In genomic region chr7:5776894-5777645, GRCh38 we compare ENCODE assay signal across 13 cellular contexts. TPM values are rescaled to one million over a fixed set of nuclear protein-coding genes. Genes with fewer than 3 reads are reported as not detected.
A peak's percentile ranks its signal among the peaks of the same experiment; 100 is the strongest.
DNase-seq lines count a peak whose midpoint lies in the region; ATAC-seq and TF ChIP-seq lines count a peak whose summit lies in the region.
"Had no signal": no experiment of that assay in that cellular context is flagged by ENCODE, and none has a peak within 500 bp of the region (broad histone marks: within the 10 kb centered on the region; RNA-seq: fewer than 3 reads in every experiment).

No MANE protein-coding gene starts in this region.

- 64% methylated on average over 9 of the region's 9 CpGs for WGBS in SK-N-SH (ENCODE audit: low lambda C conversion rate)
- WGBS in IMR-90 (ENCODE audit: extremely low coverage in 2 of 2, insufficient read length in 1 of 2), 2 experiments = 98% methylated on average over 4 of the region's 9 CpGs; no CpG with 5 or more reads in 1 of the 2 experiments

- TF ChIP-seq POLR2A in IMR-90 (IDR thresholded peaks at IDR 0.05; ENCODE audit: low read depth, low read length) = no peak

- H3K14ac ChIP-seq in IMR-90 (replicated peaks; ENCODE audit: low read depth, low read length) = no peak overlapping the region

- TF ChIP-seq EP300 in SK-N-SH (IDR thresholded peaks at IDR 0.05; ENCODE audit: borderline replicate concordance in 1 of 2, low read depth in 1 of 2, low read length in 1 of 2) = no peak

- dilution Hi-C loops in IMR-90 (cut with HindIII; ENCODE audit: low sequenced_read_pairs, unreplicated experiment) = no loop called here

- H3K9ac ChIP-seq in SK-N-SH (no peak overlapping the region), IMR-90 (ENCODE audit: low read depth, low read length) (no peak overlapping the region), colonic mucosa (ENCODE audit: low read depth in 2 of 2, low read length in 2 of 2) (no peak overlapping the region)

- H2BK20ac ChIP-seq in IMR-90 (ENCODE audit: low read depth, low read length) = no peak overlapping the region

- no peaks in the 10 kb centered on the region for H3K9me2 ChIP-seq in SK-N-SH

- H3K4me2 ChIP-seq in SK-N-SH (peak overlapping the region; percentile 13; the same call in 1 of the 2 replicates), IMR-90 (ENCODE audit: low read depth, low read length) (peak overlapping the region; percentile 19; the same call in 1 of the 2 replicates)
- H3K4me2 ChIP-seq: A549 had no signal

- in situ Hi-C loops in IMR-90 (cut with MboI; ENCODE audit: low sequenced_read_pairs) = no loop called here

- H3K4me1 Mint-ChIP-seq in natural killer cell treated with Interleukin-12 subunit alpha and Interleukin-12 subunit beta and Interleukin-15 and Interleukin-18, amount 100 ng/mL, for 72 hours (ENCODE audit: low read depth in 2 of 2) = peaks cover 38 to 43% of the 10 kb centered on the region in 2 donors

- BruUV-seq in IMR-90 (replicated peaks; lab: Mats Ljungman, UMichigan) = no TSS peak

- H3K56ac ChIP-seq in IMR-90 (ENCODE audit: extremely low read depth, insufficient read depth, low read length) = no peak overlapping the region

- no peak for TF ChIP-seq RAD21 in SK-N-SH (IDR thresholded peaks at IDR 0.05; ENCODE audit: low read length)
- no peak for TF ChIP-seq RAD21 in IMR-90 (IDR thresholded peaks at IDR 0.05; ENCODE audit: low read length)

- no peaks in the 10 kb centered on the region for H3K27me3 ChIP-seq in SK-N-SH (ENCODE audit: insufficient read depth)
- H3K27me3 ChIP-seq in IMR-90 (ENCODE audit: control insufficient read depth, insufficient read depth, low read length) = no peaks in the 10 kb centered on the region
- H3K27me3 ChIP-seq in colonic mucosa = no peaks in the 10 kb centered on the region
- H3K27me3 ChIP-seq: esophagus squamous epithelium, right atrium auricular region had no signal

- H3K36me3 Mint-ChIP-seq in natural killer cell treated with Interleukin-12 subunit alpha and Interleukin-12 subunit beta and Interleukin-15 and Interleukin-18, amount 100 ng/mL, for 72 hours = no peaks in the 10 kb centered on the region

- H2BK15ac ChIP-seq in IMR-90 (ENCODE audit: low read depth, low read length) = no peak overlapping the region

- peaks cover 34% of the 10 kb centered on the region for H3F3A ChIP-seq in SK-N-SH (replicated peaks; ENCODE audit: insufficient read depth)

- DNase-seq in SK-N-SH (no peak), IMR-90 (no peak), colonic mucosa (no peak), NCI-H1694 (lab: John Stamatoyannopoulos, UW) (no peak)
- peak; percentile 14 for DNase-seq in activated naive CD4-positive, alpha-beta T cell treated with anti-CD3 and anti-CD28 coated beads, Interleukin-2, amount 50 U/mL, for 16 hours
- DNase-seq in natural killer cell treated with Interleukin-12 subunit alpha and Interleukin-12 subunit beta and Interleukin-15 and Interleukin-18, amount 100 ng/mL, for 72 hours (ENCODE audit: low spot score) = no peak
- DNase-seq: esophagus squamous epithelium, H9, NCI-H187 had no signal

- H2AFZ ChIP-seq in SK-N-SH (ENCODE audit: low read depth) = no peak overlapping the region
- no peak overlapping the region for H2AFZ ChIP-seq in IMR-90 (replicated peaks; ENCODE audit: low read length, poor library complexity)

- H3K27ac Mint-ChIP-seq in natural killer cell treated with Interleukin-12 subunit alpha and Interleukin-12 subunit beta and Interleukin-15 and Interleukin-18, amount 100 ng/mL, for 72 hours = peak overlapping the region; percentile 56 to 91

- H2AK9ac ChIP-seq in IMR-90 (replicated peaks; ENCODE audit: low read depth, low read length, poor library complexity) = no peak overlapping the region

- H3K27ac ChIP-seq in SK-N-SH (ENCODE audit: low read depth in 2 of 2, low read length in 1 of 2) (no peak overlapping the region), IMR-90 (ENCODE audit: insufficient read depth, low read length) (no peak overlapping the region), colonic mucosa (no peak overlapping the region)
- H3K27ac ChIP-seq: A549, esophagus squamous epithelium, right atrium auricular region had no signal

- H3K79me1 ChIP-seq in IMR-90 (ENCODE audit: low read depth in 1 of 2, low read length in 2 of 2) = peaks cover 16 to 70% of the 10 kb centered on the region in 2 experiments

- peaks cover 90% of the 10 kb centered on the region for H3K79me2 ChIP-seq in SK-N-SH (ENCODE audit: insufficient read depth)

- no peaks in the 10 kb centered on the region for H3K9me3 Mint-ChIP-seq in natural killer cell treated with Interleukin-12 subunit alpha and Interleukin-12 subunit beta and Interleukin-15 and Interleukin-18, amount 100 ng/mL, for 72 hours

- peak overlapping the region; percentile 3; the same call in 1 of the 2 replicates for H2AK5ac ChIP-seq in IMR-90 (ENCODE audit: low read depth, low read length)

- H3K23ac ChIP-seq in IMR-90 (ENCODE audit: low read depth, low read length) = 0 out of 2 replicates have a peak overlapping the region, but pooled peaks have one; percentile 51

- H3K9me3 ChIP-seq in SK-N-SH (no peaks in the 10 kb centered on the region), IMR-90 (ENCODE audit: control insufficient read depth, insufficient read depth, low read length) (no peaks in the 10 kb centered on the region), colonic mucosa (no peaks in the 10 kb centered on the region)
- H3K9me3 ChIP-seq: A549, esophagus squamous epithelium, right atrium auricular region had no signal

- H3K4ac ChIP-seq in IMR-90 (ENCODE audit: low read depth, low read length) = no peak overlapping the region

- peaks cover 5 to 10% of the 10 kb centered on the region in 2 experiments; a peak in 2 of 4 replicates for H3K4me1 ChIP-seq in SK-N-SH (ENCODE audit: control insufficient read depth in 1 of 2, insufficient read depth in 2 of 2, low read depth in 1 of 2, low read length in 1 of 2)
- H3K4me1 ChIP-seq in IMR-90 (ENCODE audit: control insufficient read depth, insufficient read depth, low read length) = peaks cover 13% of the 10 kb centered on the region
- H3K4me1 ChIP-seq in colonic mucosa = no peaks in the 10 kb centered on the region

- H3K27me3 Mint-ChIP-seq in natural killer cell treated with Interleukin-12 subunit alpha and Interleukin-12 subunit beta and Interleukin-15 and Interleukin-18, amount 100 ng/mL, for 72 hours = no peaks in the 10 kb centered on the region

- no peak overlapping the region for H4K5ac ChIP-seq in IMR-90 (ENCODE audit: low read depth, low read length)

- CTCF ChIA-PET in SK-N-SH (lab: Yijun Ruan, JAX) = interaction anchor here (1.6 kb wide), 1 partner anchor 13 kb away, joined by 3 read pairs; no protein-coding TSS in a partner anchor
- CTCF ChIA-PET in IMR-90 (lab: Yijun Ruan, JAX) = no interaction called here

- TF ChIP-seq CTCF in SK-N-SH (IDR thresholded peaks at IDR 0.05) (no peak), IMR-90 (conservative IDR thresholded peaks at IDR 0.05; ENCODE audit: low read depth, low read length) (no peak), colonic mucosa (IDR thresholded peaks at IDR 0.05) (no peak)

- no peak overlapping the region for H4K8ac ChIP-seq in IMR-90 (ENCODE audit: low read depth in 2 of 2, low read length in 2 of 2)

- peak overlapping the region; percentile 75 for H3K4me3 Mint-ChIP-seq in natural killer cell treated with Interleukin-12 subunit alpha and Interleukin-12 subunit beta and Interleukin-15 and Interleukin-18, amount 100 ng/mL, for 72 hours
- H3K4me3 Mint-ChIP-seq: H9 had no signal

- ATAC-seq in SK-N-SH treated with all-trans-retinoic acid at 6 μM for 48 hours (no peak), IMR-90 (ENCODE audit: low read depth) (no peak), HG02884 (IDR thresholded peaks at IDR 0.05; ENCODE audit: unreplicated experiment) (no peak)
- no peak for ATAC-seq in natural killer cell treated with Interleukin-12 subunit alpha and Interleukin-12 subunit beta and Interleukin-15 and Interleukin-18, amount 100 ng/mL, for 72 hours
- ATAC-seq: A549 had no signal

- H3K18ac ChIP-seq in IMR-90 (ENCODE audit: low read depth, low read length) = no peak overlapping the region

- H3K4me3 ChIP-seq in SK-N-SH (ENCODE audit: low read depth in 2 of 2, low read length in 1 of 2) = no peak overlapping the region
- no peak overlapping the region for H3K4me3 ChIP-seq in IMR-90 (ENCODE audit: insufficient read depth, low read depth, low read length)
- H3K4me3 ChIP-seq in colonic mucosa = no peak overlapping the region
- H3K4me3 ChIP-seq: A549, esophagus squamous epithelium, right atrium auricular region had no signal

- no peak overlapping the region for H2BK5ac ChIP-seq in IMR-90 (ENCODE audit: low read depth, low read length, poor library complexity, severe bottlenecking)

- H2BK120ac ChIP-seq in IMR-90 (ENCODE audit: low read depth, low read length) = no peak overlapping the region

- no peak overlapping the region for H4K91ac ChIP-seq in IMR-90 (ENCODE audit: insufficient read depth, low read depth, low read length)

- intact Hi-C loops in IMR-90 (cut with micrococcal nuclease) (no loop called here), colonic mucosa (cut with DNase I) (no loop called here)

- POLR2A ChIA-PET in SK-N-SH (lab: Yijun Ruan, JAX) (interaction anchor here (0.6 kb wide), 1 partner anchor 46 kb away, joined by 3 read pairs; no protein-coding TSS in a partner anchor), IMR-90 (lab: Charles Lee; ENCODE audit: unreplicated experiment) (interaction anchor here (0.6 kb wide), 1 partner anchor 45 kb away, joined by 14 read pairs; no protein-coding TSS in a partner anchor)

- H4K20me1 ChIP-seq in SK-N-SH (ENCODE audit: insufficient read depth) (peaks cover 78% of the 10 kb centered on the region), IMR-90 (ENCODE audit: insufficient read depth, low read length) (peaks cover 68% of the 10 kb centered on the region)

- peaks cover 20% of the 10 kb centered on the region for H3K9me1 ChIP-seq in IMR-90 (ENCODE audit: insufficient read depth, low read length)

- H3K36me3 ChIP-seq in SK-N-SH (replicated peaks in 1 of 2; ENCODE audit: control insufficient read depth in 1 of 2, insufficient read depth in 2 of 2, low read length in 1 of 2) (peaks cover 7 to 31% of the 10 kb centered on the region in 2 experiments), IMR-90 (ENCODE audit: control insufficient read depth, insufficient read depth, low read length) (peaks cover 10% of the 10 kb centered on the region), colonic mucosa (no peaks in the 10 kb centered on the region)
- H3K36me3 ChIP-seq: esophagus squamous epithelium had no signal

TF ChIP-seq in SK-N-SH treated with all-trans-retinoic acid at 6 μM for 48 hours, 23 proteins besides CTCF, POLR2A, EP300 and RAD21 (continues in another document):
- TF ChIP-seq ESRRG (CRISPR knock-in tag; IDR thresholded peaks at IDR 0.05) = no peak

RNA-seq across cellular contexts. Expression of gene RNF216, which starts 4.4 kb away (rescaled TPM):
- polyA plus RNA-seq in SK-N-SH (2012; rRNA removed) = 29.5 and 32.1 TPM in 2 replicates
- polyA plus RNA-seq in SK-N-SH (2012; cell fraction: cytosol; rRNA removed) = 21.7 and 23.4 TPM in 2 replicates
- polyA plus RNA-seq in SK-N-SH (2012; cell fraction: nucleus; rRNA removed) = 53.3 and 54.4 TPM in 2 replicates
- 26.9 and 30.1 TPM in 2 replicates for total RNA-seq in IMR-90 (2012; rRNA removed)
- polyA plus RNA-seq in IMR-90 (2012; rRNA removed) = 23.0 and 24.8 TPM in 2 replicates
- 17.8 and 19.6 TPM in 2 replicates for polyA plus RNA-seq in IMR-90 (2012; cell fraction: cytosol; rRNA removed)
- 33.4 and 36.7 TPM in 2 replicates for polyA plus RNA-seq in IMR-90 (2012; cell fraction: nucleus; rRNA removed; ENCODE audit: low replicate concordance)
- 10 to 100 TPM; 38.4 to 52.3 TPM for total RNA-seq in natural killer cell treated with Interleukin-12 subunit alpha and Interleukin-12 subunit beta and Interleukin-15 and Interleukin-18, amount 100 ng/mL, for 72 hours
- 10 to 100 TPM; 15.9 to 16.2 TPM for total RNA-seq in colonic mucosa
